ENCODE assay signal across 9 cellular contexts in the genomic region with DNA sequence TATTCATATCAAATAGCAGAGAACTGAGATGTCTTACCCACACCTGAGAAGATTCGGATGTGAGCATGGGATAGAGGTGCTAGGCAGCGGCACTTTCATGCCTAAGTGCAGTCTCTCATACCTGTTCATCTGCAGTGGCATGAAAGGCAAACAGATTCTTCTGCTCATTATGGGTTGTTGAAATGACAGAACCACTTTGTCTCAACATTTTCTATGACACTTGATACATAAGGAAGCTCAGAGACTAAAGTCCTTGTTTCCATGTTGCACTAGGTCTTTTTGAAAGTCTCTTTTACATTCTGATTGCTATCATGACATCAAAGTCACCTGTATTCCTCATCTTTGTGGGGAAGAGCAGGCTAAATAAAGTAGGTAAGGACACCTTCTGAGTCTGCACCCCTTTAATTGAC. TPM values are rescaled to one million over a fixed set of nuclear protein-coding genes. Genes with fewer than 3 reads are reported as not detected.
"Had no signal": no experiment of that assay in that cellular context is flagged by ENCODE, and none has a peak within 500 bp of the region (broad histone marks: within the 10 kb centered on the region; RNA-seq: fewer than 3 reads in every experiment).

No MANE protein-coding gene starts in this region.

- H3K27ac ChIP-seq: GM23248, HL-60 had no signal

- H3K27ac Mint-ChIP-seq: HFFc6 had no signal

- H2AFZ ChIP-seq: GM23248 had no signal

- H3K9me3 Mint-ChIP-seq: HFFc6 had no signal

- H3K4me3 Mint-ChIP-seq: HFFc6 had no signal

- H3K9me3 ChIP-seq: HAP-1 had no signal

- FAIRE-seq: K562 had no signal

- DNase-seq: GM23248, GOT3, H7, HFFc6, IMR-90 had no signal

- ATAC-seq: HCT116, K562 had no signal

- H3K4me3 ChIP-seq: GM23248, HAP-1, K562 had no signal

- H3K9ac ChIP-seq: GM23248 had no signal

- H3K36me3 ChIP-seq: HAP-1 had no signal

RNA-seq across cellular contexts. Expression of gene SCN1A, which starts 8.0 kb away (rescaled TPM):
- total RNA-seq: GM23248, HFFc6, K562 had no signal
- polyA plus RNA-seq: IMR-90, K562 had no signal
